ENCODE assay signal across 8 cellular contexts in the genomic region with DNA sequence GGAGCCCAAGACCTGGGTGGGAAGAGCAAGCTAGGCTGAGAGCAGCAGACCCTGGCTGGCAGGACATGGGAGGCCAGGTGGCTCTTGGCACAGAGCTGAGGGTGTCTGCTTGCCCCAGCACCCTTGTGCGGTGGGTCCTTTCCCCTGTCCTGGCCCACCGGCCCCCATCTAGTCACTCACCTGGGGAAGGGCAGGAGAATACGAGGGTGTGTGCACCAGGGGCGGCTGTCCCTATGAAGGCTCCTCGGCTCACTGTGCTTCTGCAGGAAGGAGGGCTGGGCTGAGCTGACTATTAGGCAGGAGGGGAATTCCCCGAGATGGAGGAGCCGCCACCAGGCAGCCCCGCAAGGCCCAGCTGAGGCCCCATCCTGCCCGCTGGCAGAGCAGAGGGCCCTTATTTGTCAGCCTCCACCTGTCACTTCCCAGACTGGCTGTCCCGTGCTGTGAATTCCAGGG.
DNase-seq lines count a peak whose midpoint lies in the region; ATAC-seq lines count a peak whose summit lies in the region.

No MANE protein-coding gene starts in this region.

- H3K36me3 ChIP-seq in BLaER1 (no peaks in the 10 kb centered on the region), mucosa of rectum (ENCODE audit: control insufficient read depth in 2 of 2, insufficient read depth in 2 of 2, low read length in 2 of 2) (no peaks in the 10 kb centered on the region)

- H3K27ac ChIP-seq in BLaER1 (0 out of 2 replicates have a peak overlapping the region, but pooled peaks have one; percentile 22), mucosa of rectum (ENCODE audit: low read depth in 2 of 2, low read length in 2 of 2) (peak overlapping the region; percentile 85 to 87)

- peak overlapping the region; percentile 53 for H3K4me2 ChIP-seq in BLaER1

- ATAC-seq in GM19455 (IDR thresholded peaks at IDR 0.05; ENCODE audit: unreplicated experiment) (peak; percentile 75), HG03571 (IDR thresholded peaks at IDR 0.05; ENCODE audit: unreplicated experiment) (peak; percentile 74)

- H3K27me3 ChIP-seq in BLaER1 (no peaks in the 10 kb centered on the region), mucosa of rectum (ENCODE audit: control insufficient read depth in 2 of 2, insufficient read depth in 2 of 2, low read length in 2 of 2) (no peaks in the 10 kb centered on the region)

- H3K4me1 ChIP-seq in BLaER1 (peaks cover 32% of the 10 kb centered on the region), mucosa of rectum (ENCODE audit: control insufficient read depth in 2 of 2, insufficient read depth in 2 of 2, low read length in 2 of 2) (peaks cover 43 to 52% of the 10 kb centered on the region in 2 donors)

- H3K9ac ChIP-seq in BLaER1 (no peak overlapping the region), mucosa of rectum (ENCODE audit: low read depth in 1 of 2, low read length in 2 of 2) (peak overlapping the region; percentile 48 to 50)

- no peak overlapping the region for H3K4me3 ChIP-seq in BLaER1
- H3K4me3 ChIP-seq in mucosa of rectum (ENCODE audit: low read length in 2 of 2): peak overlapping the region; percentile 38 to 56

- DNase-seq in activated T-cell treated with anti-CD3 and anti-CD28 coated beads for 48 hours (ENCODE audit: low read depth) (peak; percentile 65), NCI-H2107 treated with DMSO at 0.1 percent for 48 hours (lab: John Stamatoyannopoulos, UW; ENCODE audit: unreplicated experiment) (no peak), EL (no peak), NCI-H1417 (lab: John Stamatoyannopoulos, UW) (no peak)

- H3K9me3 ChIP-seq in BLaER1: no peaks in the 10 kb centered on the region
- no peaks in the 10 kb centered on the region for H3K9me3 ChIP-seq in mucosa of rectum (ENCODE audit: control insufficient read depth in 2 of 2, low read length in 2 of 2)

- H4K20me1 ChIP-seq in BLaER1: no peaks in the 10 kb centered on the region
